Comparison of ENCODE assay signal across 8 cellular contexts in the genomic region with DNA sequence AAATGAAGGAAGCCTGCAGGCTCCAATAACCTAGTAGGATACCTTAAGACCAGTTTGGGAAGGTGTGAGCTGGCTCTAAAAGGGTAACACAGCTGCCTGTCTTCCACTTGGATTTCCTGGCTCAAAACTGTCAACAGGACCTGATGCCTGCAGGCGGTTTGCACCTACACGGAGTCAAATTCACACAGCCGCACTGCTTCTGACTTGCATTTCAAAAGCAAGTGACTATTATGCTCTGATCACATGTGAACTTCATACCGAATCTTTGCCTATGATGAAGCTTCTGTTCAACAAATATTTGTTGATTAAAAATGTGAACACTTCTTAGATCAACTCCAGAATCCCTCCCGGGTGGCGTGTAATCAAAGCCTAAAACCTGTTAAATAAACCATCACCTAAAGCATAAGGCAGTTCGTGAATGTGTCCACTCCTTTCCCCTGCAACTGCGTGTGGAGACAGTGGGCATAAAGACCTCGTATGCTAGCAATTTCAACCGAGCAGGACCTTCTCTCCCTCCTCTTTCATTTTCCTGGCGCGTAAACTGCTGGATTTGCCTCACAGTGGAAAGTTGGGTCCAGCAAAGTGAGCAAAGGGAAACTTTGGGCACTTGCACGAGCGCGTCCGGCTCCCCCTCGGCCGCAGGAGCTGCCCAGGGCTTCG. TPM values are rescaled to one million over a fixed set of nuclear protein-coding genes. Genes with fewer than 3 reads are reported as not detected.
A peak's percentile ranks its signal among the peaks of the same experiment; 100 is the strongest.
DNase-seq lines count a peak whose midpoint lies in the region; ATAC-seq and TF ChIP-seq lines count a peak whose summit lies in the region.

No MANE protein-coding gene starts in this region.

- H3K4me1 Mint-ChIP-seq in CD4-positive, alpha-beta T cell (ENCODE audit: low read depth): peaks cover 16% of the 10 kb centered on the region
- peaks cover 7 to 13% (median 8%) of the 10 kb centered on the region in 3 donors for H3K4me1 Mint-ChIP-seq in IgD-negative memory B cell
- H3K4me1 Mint-ChIP-seq in chondrocyte (ENCODE audit: low read depth): peaks cover 60% of the 10 kb centered on the region
- no peaks in the 10 kb centered on the region for H3K4me1 Mint-ChIP-seq in natural killer cell

- H3K9me3 ChIP-seq in CD4-positive, alpha-beta T cell (ENCODE audit: control insufficient read depth, low read length): no peaks in the 10 kb centered on the region

- POLR2A ChIA-PET in CD4-positive, alpha-beta T cell (lab: Charles Lee): no interaction called here

- peaks cover 42% of the 10 kb centered on the region for H3K27me3 ChIP-seq in CD4-positive, alpha-beta T cell (ENCODE audit: control insufficient read depth, insufficient read depth, low read length)

- H3K27me3 Mint-ChIP-seq in CD4-positive, alpha-beta T cell: peaks cover 78% of the 10 kb centered on the region
- H3K27me3 Mint-ChIP-seq in IgD-negative memory B cell: peaks cover 38% of the 10 kb centered on the region
- H3K27me3 Mint-ChIP-seq in chondrocyte (ENCODE audit: low read depth): no peaks in the 10 kb centered on the region
- peaks cover 70% of the 10 kb centered on the region in 2 donors for H3K27me3 Mint-ChIP-seq in natural killer cell (ENCODE audit: low read depth in 2 of 2)

- ATAC-seq in CD4-positive, alpha-beta T cell (ENCODE audit: poor library complexity): no peak
- no peak for ATAC-seq in natural killer cell
- ATAC-seq in GM19395 (IDR thresholded peaks at IDR 0.05; ENCODE audit: unreplicated experiment): no peak
- ATAC-seq in GM19452 (IDR thresholded peaks at IDR 0.05; ENCODE audit: unreplicated experiment): no peak
- ATAC-seq in GM21576 (IDR thresholded peaks at IDR 0.05; ENCODE audit: unreplicated experiment): no peak

- no peak overlapping the region for H3K27ac Mint-ChIP-seq in CD4-positive, alpha-beta T cell
- H3K27ac Mint-ChIP-seq in IgD-negative memory B cell: peak overlapping the region in 1 of 3 donors; percentile 80
- H3K27ac Mint-ChIP-seq in chondrocyte (ENCODE audit: unreplicated experiment): peak overlapping the region; percentile 4
- H3K27ac Mint-ChIP-seq in natural killer cell: no peak overlapping the region

- TF ChIP-seq CTCF in CD4-positive, alpha-beta T cell (IDR thresholded peaks at IDR 0.05): no peak
- no peak for TF ChIP-seq CTCF in chondrocyte (IDR thresholded peaks at IDR 0.05)
- no peak for TF ChIP-seq CTCF in natural killer cell (IDR thresholded peaks at IDR 0.05)

- CTCF ChIA-PET in CD4-positive, alpha-beta T cell (lab: Charles Lee): interaction anchor here (0.6 kb wide), 1 partner anchor 65 kb away, joined by 3 read pairs; no protein-coding TSS in a partner anchor

- intact Hi-C loops in CD4-positive, alpha-beta T cell (cut with DNase I, micrococcal nuclease): no loop called here
- intact Hi-C loops in natural killer cell (cut with micrococcal nuclease): no loop called here

- H3K4me3 Mint-ChIP-seq in CD4-positive, alpha-beta T cell: peak overlapping the region; percentile 84
- H3K4me3 Mint-ChIP-seq in IgD-negative memory B cell (peak overlapping the region; percentile 33 to 92 (median 80)), chondrocyte (ENCODE audit: unreplicated experiment) (peak overlapping the region; percentile 60), natural killer cell (peak overlapping the region; percentile 43)

- DNase-seq in CD4-positive, alpha-beta T cell: no peak
- DNase-seq in chondrocyte (ENCODE audit: low spot score) (no peak), natural killer cell (no peak), foreskin melanocyte (no peak)

- H3K36me3 Mint-ChIP-seq in CD4-positive, alpha-beta T cell (ENCODE audit: low read depth): no peaks in the 10 kb centered on the region
- H3K36me3 Mint-ChIP-seq in IgD-negative memory B cell: no peaks in the 10 kb centered on the region
- no peaks in the 10 kb centered on the region for H3K36me3 Mint-ChIP-seq in chondrocyte (ENCODE audit: low read depth)
- H3K36me3 Mint-ChIP-seq in natural killer cell: no peaks in the 10 kb centered on the region

- H3K27ac ChIP-seq in CD4-positive, alpha-beta T cell (ENCODE audit: low read depth, low read length): no peak overlapping the region

- no peaks in the 10 kb centered on the region for H3K9me3 Mint-ChIP-seq in CD4-positive, alpha-beta T cell
- H3K9me3 Mint-ChIP-seq in IgD-negative memory B cell: no peaks in the 10 kb centered on the region
- H3K9me3 Mint-ChIP-seq in chondrocyte (ENCODE audit: low read depth): no peaks in the 10 kb centered on the region
- no peaks in the 10 kb centered on the region for H3K9me3 Mint-ChIP-seq in natural killer cell

RNA-seq across cellular contexts. Expression of gene CRACDL, which starts 0.8 kb away (rescaled TPM):
- total RNA-seq in CD4-positive, alpha-beta T cell: 1 to 10 TPM in 1 of 2 experiments, under 1 TPM in 1; 0.36 to 1.5 TPM
- not detected for polyA plus RNA-seq in IgD-negative memory B cell
- total RNA-seq in chondrocyte: 17.0 to 50.4 TPM (median 19.9 TPM) in 3 replicates
- under 1 TPM; 0.09 to 0.40 (median 0.11) TPM for total RNA-seq in natural killer cell
